15 cellular contexts compared by ENCODE assay signal in genomic region chr1:226627924-226628623, GRCh38.
A peak's percentile ranks its signal among the peaks of the same experiment; 100 is the strongest.
DNase-seq lines count a peak whose midpoint lies in the region; ATAC-seq, FAIRE-seq and TF ChIP-seq lines count a peak whose summit lies in the region.
"Had no signal": no experiment of that assay in that cellular context is flagged by ENCODE, and none has a peak within 500 bp of the region (broad histone marks: within the 10 kb centered on the region; RNA-seq: fewer than 3 reads in every experiment).

No MANE protein-coding gene starts in this region.

- no peaks in the 10 kb centered on the region for H3K79me2 ChIP-seq in Karpas-422 (ENCODE audit: low read length)
- H3K79me2 ChIP-seq in K562 (ENCODE audit: control insufficient read depth, insufficient read depth, low read length), result no peaks in the 10 kb centered on the region
- H3K79me2 ChIP-seq in mammary epithelial cell (ENCODE audit: insufficient read depth, low read length), result no peaks in the 10 kb centered on the region

- H3K27ac ChIP-seq in Karpas-422 (ENCODE audit: low read length) (peak overlapping the region; percentile 43), K562 (ENCODE audit: extremely low read depth, low read depth, low read length) (no peak overlapping the region), sigmoid colon (peak overlapping the region; percentile 44 to 85 (median 62)), mammary epithelial cell (ENCODE audit: insufficient read depth, low read depth, low read length) (no peak overlapping the region)
- H3K27ac ChIP-seq: brain microvascular endothelial cell had no signal

- H3K27me3 Mint-ChIP-seq in activated CD4-positive, alpha-beta memory T cell treated with anti-CD3 and anti-CD28 coated beads for 36 hours, result peaks cover 1% of the 10 kb centered on the region
- H3K27me3 Mint-ChIP-seq in activated CD4-positive, alpha-beta memory T cell treated with anti-CD3 and anti-CD28 coated beads, Interleukin-2, amount 10 ng/mL, durations not matched to agents 7 days and 5 days, result peaks cover 3% of the 10 kb centered on the region
- H3K27me3 Mint-ChIP-seq: activated CD8-positive, alpha-beta memory T cell treated with anti-CD3 and anti-CD28 coated beads, Interleukin-2, amount 10 ng/mL, durations not matched to agents 7 days and 5 days had no signal

- peaks cover 34% of the 10 kb centered on the region for H3K4me1 Mint-ChIP-seq in activated CD4-positive, alpha-beta memory T cell treated with anti-CD3 and anti-CD28 coated beads for 36 hours (ENCODE audit: low read depth)
- peaks cover 25% of the 10 kb centered on the region for H3K4me1 Mint-ChIP-seq in activated CD4-positive, alpha-beta memory T cell treated with anti-CD3 and anti-CD28 coated beads, Interleukin-2, amount 10 ng/mL, durations not matched to agents 7 days and 5 days

- TF ChIP-seq EP300 in K562 (IDR thresholded peaks at IDR 0.05; ENCODE audit: low read length) (no peak), sigmoid colon (IDR thresholded peaks at IDR 0.05) (no peak)

- H3K9me2 ChIP-seq in Karpas-422 (replicated peaks; ENCODE audit: insufficient read depth, low read length), result no peaks in the 10 kb centered on the region

- TF ChIP-seq CTCF in K562 (IDR thresholded peaks at IDR 0.05 in 2 of 3, conservative IDR thresholded peaks at IDR 0.05 in 1 of 3; ENCODE audit: insufficient read depth in 2 of 3, low read depth in 1 of 3, low read length in 3 of 3) (no peak), sigmoid colon (IDR thresholded peaks at IDR 0.05) (no peak), mammary epithelial cell (conservative IDR thresholded peaks at IDR 0.05 in 1 of 2, IDR thresholded peaks at IDR 0.05 in 1 of 2; ENCODE audit: extremely low read depth in 1 of 2, insufficient read depth in 1 of 2, low read depth in 1 of 2, low read length in 2 of 2) (no peak)

- H4K20me1 ChIP-seq in Karpas-422 (ENCODE audit: insufficient read depth, low read depth, low read length) (no peaks in the 10 kb centered on the region), K562 (replicated peaks; ENCODE audit: control insufficient read depth, insufficient read depth, low read length) (0 out of 2 replicates have a peak, but pooled peaks cover 5% of the 10 kb centered on the region), mammary epithelial cell (ENCODE audit: insufficient read depth, low read length) (no peaks in the 10 kb centered on the region)

- H3K27ac Mint-ChIP-seq in activated CD4-positive, alpha-beta memory T cell treated with anti-CD3 and anti-CD28 coated beads for 36 hours, result peak overlapping the region; percentile 77
- H3K27ac Mint-ChIP-seq in activated CD4-positive, alpha-beta memory T cell treated with anti-CD3 and anti-CD28 coated beads, Interleukin-2, amount 10 ng/mL, durations not matched to agents 7 days and 5 days, result no peak overlapping the region
- H3K27ac Mint-ChIP-seq: activated CD8-positive, alpha-beta memory T cell treated with anti-CD3 and anti-CD28 coated beads, Interleukin-2, amount 10 ng/mL, durations not matched to agents 7 days and 5 days had no signal

- TF ChIP-seq POLR2A in K562 (conservative IDR thresholded peaks at IDR 0.05) (no peak), sigmoid colon (IDR thresholded peaks at IDR 0.05) (no peak)

- peaks cover 10% of the 10 kb centered on the region for H3K36me3 Mint-ChIP-seq in activated CD4-positive, alpha-beta memory T cell treated with anti-CD3 and anti-CD28 coated beads for 36 hours
- H3K36me3 Mint-ChIP-seq in activated CD4-positive, alpha-beta memory T cell treated with anti-CD3 and anti-CD28 coated beads, Interleukin-2, amount 10 ng/mL, durations not matched to agents 7 days and 5 days (ENCODE audit: low read depth), result peaks cover 8% of the 10 kb centered on the region

- H3K4me1 ChIP-seq in Karpas-422 (ENCODE audit: low read length), result peaks cover 50% of the 10 kb centered on the region
- no peaks in the 10 kb centered on the region for H3K4me1 ChIP-seq in K562 (replicated peaks in 1 of 2; ENCODE audit: control insufficient read depth in 2 of 2, insufficient read depth in 2 of 2, low read length in 2 of 2)
- H3K4me1 ChIP-seq in sigmoid colon, result peaks cover 0 to 57% (median 41%) of the 10 kb centered on the region in 4 donors
- peaks cover 7% of the 10 kb centered on the region for H3K4me1 ChIP-seq in mammary epithelial cell (ENCODE audit: insufficient read depth, low read length)

- H3K36me3 ChIP-seq in Karpas-422 (ENCODE audit: insufficient read depth, low read length), result peaks cover 27% of the 10 kb centered on the region
- no peaks in the 10 kb centered on the region for H3K36me3 ChIP-seq in K562 (ENCODE audit: control insufficient read depth, insufficient read depth, low read length)
- H3K36me3 ChIP-seq in sigmoid colon, result peaks cover 0 to 10% (median 7%) of the 10 kb centered on the region in 4 donors
- H3K36me3 ChIP-seq in mammary epithelial cell (ENCODE audit: insufficient read depth, low read length), result no peaks in the 10 kb centered on the region
- H3K36me3 ChIP-seq: brain microvascular endothelial cell had no signal

- no TSS peak for BruUV-seq in K562 (replicated peaks; lab: Mats Ljungman, UMichigan)
- no TSS peak for BruUV-seq in mammary epithelial cell (replicated peaks; lab: Mats Ljungman, UMichigan)

- WGBS in K562 (ENCODE audit: insufficient coverage, low coverage, missing lambda C conversion rate), result 6% methylated on average over 11 of the region's 11 CpGs
- 75 to 77% methylated on average over 11 of the region's 11 CpGs for WGBS in sigmoid colon, 2 donors
- WGBS in mammary epithelial cell (ENCODE audit: low coverage, missing lambda C conversion rate), result 82% methylated on average over 11 of the region's 11 CpGs

- H3K9ac ChIP-seq in Karpas-422 (ENCODE audit: low read length) (no peak overlapping the region), K562 (ENCODE audit: insufficient read depth in 1 of 2, low read depth in 2 of 2, low read length in 2 of 2) (no peak overlapping the region), mammary epithelial cell (ENCODE audit: insufficient read depth, low read length) (no peak overlapping the region)

- FAIRE-seq in K562 (lab: Jason Lieb, UNC), result no peak
- FAIRE-seq: GM12891, islet of Langerhans had no signal

- in situ Hi-C loops in K562 (cut with MboI), result no loop called here
- in situ Hi-C loops in mammary epithelial cell (cut with MboI; ENCODE audit: low sequenced_read_pairs in 2 of 2), result no loop called here

- H3K4me3 Mint-ChIP-seq in activated CD4-positive, alpha-beta memory T cell treated with anti-CD3 and anti-CD28 coated beads for 36 hours, result no peak overlapping the region
- H3K4me3 Mint-ChIP-seq in activated CD4-positive, alpha-beta memory T cell treated with anti-CD3 and anti-CD28 coated beads, Interleukin-2, amount 10 ng/mL, durations not matched to agents 7 days and 5 days, result no peak overlapping the region
- H3K4me3 Mint-ChIP-seq: activated CD8-positive, alpha-beta memory T cell treated with anti-CD3 and anti-CD28 coated beads, Interleukin-2, amount 10 ng/mL, durations not matched to agents 7 days and 5 days had no signal

- intact Hi-C loops in activated CD4-positive, alpha-beta memory T cell treated with anti-CD3 and anti-CD28 coated beads for 36 hours (cut with micrococcal nuclease), result loop anchor here (2.0 to 10.0 kb wide), 3 partner anchors 59 to 817 kb away; partner anchors contain the start of gene COQ8A
- intact Hi-C loops in K562 (cut with micrococcal nuclease), result no loop called here
- intact Hi-C loops in sigmoid colon (cut with DNase I), result loop anchor here (2.0 kb wide), 1 partner anchor 201 kb away; no protein-coding TSS in a partner anchor
- intact Hi-C loops in mammary epithelial cell (cut with micrococcal nuclease), result loop anchor here (10.0 kb wide), 1 partner anchor 503 kb away; no protein-coding TSS in a partner anchor

- CTCF ChIA-PET in activated CD4-positive, alpha-beta memory T cell treated with anti-CD3 and anti-CD28 coated beads for 36 hours (lab: Charles Lee), result interaction anchor here (0.8 to 4.1 kb wide), 5 partner anchors 10 to 284 kb away, joined by 3 to 46 read pairs (median 4); no protein-coding TSS in a partner anchor
- CTCF ChIA-PET in activated CD4-positive, alpha-beta memory T cell treated with anti-CD3 and anti-CD28 coated beads, Interleukin-2, amount 10 ng/mL, durations not matched to agents 7 days and 5 days (lab: Charles Lee), result interaction anchor here (0.9 to 1.2 kb wide), 4 partner anchors 19 to 311 kb away, joined by 3 to 5 read pairs (median 3); no protein-coding TSS in a partner anchor
- CTCF ChIA-PET in K562 (lab: Yijun Ruan, JAX; ENCODE audit: low intra/inter-chr PET ratio) (no interaction called here), mammary epithelial cell (lab: Charles Lee; ENCODE audit: low non-redundant PET) (interaction anchor here (0.8 kb wide), 1 partner anchor 9 kb away, joined by 3 read pairs; no protein-coding TSS in a partner anchor)

- dilution Hi-C loops in mammary epithelial cell (cut with HindIII; ENCODE audit: low sequenced_read_pairs), result no loop called here

- H3K4me3 ChIP-seq in Karpas-422 (ENCODE audit: low read length) (no peak overlapping the region), K562 (no peak overlapping the region), sigmoid colon (no peak overlapping the region), mammary epithelial cell (replicated peaks in 1 of 3; ENCODE audit: insufficient read depth in 1 of 3, low read depth in 2 of 3, low read length in 3 of 3) (no peak overlapping the region)

- ATAC-seq in K562 (no peak), GM21390 (IDR thresholded peaks at IDR 0.05; ENCODE audit: unreplicated experiment) (no peak)
- ATAC-seq: activated CD8-positive, alpha-beta memory T cell treated with anti-CD3 and anti-CD28 coated beads, Interleukin-2, amount 10 ng/mL, durations not matched to agents 7 days and 5 days; Panc1 had no signal

- H2AFZ ChIP-seq in Karpas-422 (ENCODE audit: low read length), result no peak overlapping the region
- no peak overlapping the region for H2AFZ ChIP-seq in K562 (ENCODE audit: low read depth, low read length)
- H2AFZ ChIP-seq in mammary epithelial cell (ENCODE audit: low read depth, low read length), result no peak overlapping the region

- peaks cover 7% of the 10 kb centered on the region for H3K9me3 Mint-ChIP-seq in activated CD4-positive, alpha-beta memory T cell treated with anti-CD3 and anti-CD28 coated beads for 36 hours
- H3K9me3 Mint-ChIP-seq in activated CD4-positive, alpha-beta memory T cell treated with anti-CD3 and anti-CD28 coated beads, Interleukin-2, amount 10 ng/mL, durations not matched to agents 7 days and 5 days, result no peaks in the 10 kb centered on the region

- DNase-seq in activated CD4-positive, alpha-beta memory T cell treated with anti-CD3 and anti-CD28 coated beads for 36 hours, result peak; percentile 63
- DNase-seq in activated CD4-positive, alpha-beta memory T cell treated with anti-CD3 and anti-CD28 coated beads, Interleukin-2, amount 10 ng/mL, durations not matched to agents 7 days and 5 days, result no peak
- DNase-seq in Karpas-422, result no peak
- no peak for DNase-seq in K562 (ENCODE audit: extremely low read depth in 1 of 4, low spot score in 3 of 4)
- peak; percentile 64 for DNase-seq in sigmoid colon
- DNase-seq in RPMI8226, result no peak
- DNase-seq in mammary epithelial cell, result no peak
- DNase-seq: activated CD8-positive, alpha-beta memory T cell treated with anti-CD3 and anti-CD28 coated beads, Interleukin-2, amount 10 ng/mL, durations not matched to agents 7 days and 5 days; brain microvascular endothelial cell; DMS79; GOT3 had no signal

- no peaks in the 10 kb centered on the region for H3K9me1 ChIP-seq in K562 (ENCODE audit: control insufficient read depth, insufficient read depth, low read length)

- TF ChIP-seq RAD21 in K562 (CRISPR knock-in tag; conservative IDR thresholded peaks at IDR 0.05 in 1 of 2, IDR thresholded peaks at IDR 0.05 in 1 of 2), result no peak

- no peaks in the 10 kb centered on the region for H3K9me3 ChIP-seq in Karpas-422 (ENCODE audit: low read length)
- peaks cover 2% of the 10 kb centered on the region; the same call in 1 of the 2 replicates for H3K9me3 ChIP-seq in K562 (replicated peaks; ENCODE audit: control insufficient read depth, insufficient read depth, low read depth, low read length)
- H3K9me3 ChIP-seq in sigmoid colon, result no peaks in the 10 kb centered on the region
- no peaks in the 10 kb centered on the region for H3K9me3 ChIP-seq in mammary epithelial cell (replicated peaks; ENCODE audit: insufficient read depth, low read length)

- H3K27me3 ChIP-seq in Karpas-422 (ENCODE audit: low read length) (no peaks in the 10 kb centered on the region), K562 (ENCODE audit: control insufficient read depth in 2 of 2, insufficient read depth in 2 of 2, low read length in 2 of 2) (peaks cover 5 to 56% of the 10 kb centered on the region in 2 experiments; a peak in 4 of 5 replicates), sigmoid colon (no peaks in the 10 kb centered on the region), mammary epithelial cell (ENCODE audit: insufficient read depth, low read length) (no peaks in the 10 kb centered on the region)
- H3K27me3 ChIP-seq: brain microvascular endothelial cell had no signal

- H3K4me2 ChIP-seq in Karpas-422 (ENCODE audit: low read depth, low read length, poor library complexity, severe bottlenecking) (no peak overlapping the region), K562 (ENCODE audit: insufficient read depth, low read length) (no peak overlapping the region), mammary epithelial cell (ENCODE audit: insufficient read depth, low read depth, low read length) (no peak overlapping the region)

- POLR2A ChIA-PET in activated CD4-positive, alpha-beta memory T cell treated with anti-CD3 and anti-CD28 coated beads for 36 hours (lab: Charles Lee), result interaction anchor here (1.2 kb wide), 1 partner anchor 60 kb away, joined by 4 read pairs; no protein-coding TSS in a partner anchor
- POLR2A ChIA-PET in activated CD4-positive, alpha-beta memory T cell treated with anti-CD3 and anti-CD28 coated beads, Interleukin-2, amount 10 ng/mL, durations not matched to agents 7 days and 5 days (lab: Charles Lee), result interaction anchor here (0.9 kb wide), 1 partner anchor 311 kb away, joined by 3 read pairs; no protein-coding TSS in a partner anchor
- POLR2A ChIA-PET in K562 (lab: Yijun Ruan, JAX), result interaction anchor here (1.1 kb wide), 1 partner anchor 10 kb away, joined by 4 read pairs; no protein-coding TSS in a partner anchor

Comparison
In these comparisons a context has a peak if more than half of its experiments do, and no peak if none do; other contexts are left out.
1. DNase-seq: peak in activated CD4-positive, alpha-beta memory T cell treated with anti-CD3 and anti-CD28 coated beads for 36 hours (single experiment) and sigmoid colon (single experiment); none in activated CD4-positive, alpha-beta memory T cell treated with anti-CD3 and anti-CD28 coated beads, Interleukin-2, amount 10 ng/mL, durations not matched to agents 7 days and 5 days (single experiment), Karpas-422 (single experiment), K562 (0 of 4), RPMI8226 (single experiment) and mammary epithelial cell (single experiment).
2. H3K27ac ChIP-seq: peak in Karpas-422 (single experiment) and sigmoid colon (4 of 4); none in K562 (single experiment) and mammary epithelial cell (single experiment).